8 cellular contexts compared by ENCODE assay signal in genomic region chr14:35403397-35404245, GRCh38. TPM values are rescaled to one million over a fixed set of nuclear protein-coding genes. Genes with fewer than 3 reads are reported as not detected.
A peak's percentile ranks its signal among the peaks of the same experiment; 100 is the strongest.
DNase-seq lines count a peak whose midpoint lies in the region; ATAC-seq, FAIRE-seq and TF ChIP-seq lines count a peak whose summit lies in the region.

No MANE protein-coding gene starts in this region.

- ATAC-seq in HG03354 (IDR thresholded peaks at IDR 0.05; ENCODE audit: poor library complexity, severe bottlenecking, unreplicated experiment) = peak; percentile 54
- peak; percentile 52 to 56 for ATAC-seq in activated CD4-positive, CD25-positive, alpha-beta regulatory T cell treated with anti-CD3 and anti-CD28 coated beads, Interleukin-2, amount 50 U/mL, for 24 hours

- H3K4me3 ChIP-seq in kidney (ENCODE audit: low read length in 2 of 2) = peak overlapping the region; percentile 97 to 98

- H3K9ac ChIP-seq in kidney (ENCODE audit: low read length in 2 of 2) = peak overlapping the region; percentile 95 to 98

- DNase-seq in AML-193 (lab: John Stamatoyannopoulos, UW) (peak; percentile 89 to 92), NCI-H446 (lab: John Stamatoyannopoulos, UW) (peak; percentile 86 to 95), kidney (peak; percentile 99)
- peak; percentile 93 for DNase-seq in central memory CD4-positive, alpha-beta T cell
- DNase-seq in stimulated activated CD4-positive, alpha-beta T cell treated with anti-CD3 and anti-CD28 coated beads, Interleukin-12 subunit alpha, Interleukin-12 subunit beta, amount 100 ng/mL, for 48 hours (ENCODE audit: low read depth in 2 of 3, low spot score in 1 of 3) = peak; percentile 93 to 95 (median 94)

- no peaks in the 10 kb centered on the region for H3K9me3 ChIP-seq in kidney (ENCODE audit: control insufficient read depth in 1 of 2, low read length in 2 of 2)

- no peak for FAIRE-seq in kidney (lab: Jason Lieb, UNC)

- TF ChIP-seq POLR2A in GM19193 (IDR thresholded peaks at IDR 0.05; ENCODE audit: extremely low read depth, insufficient read depth, insufficient read length) = peak; percentile 59

- intact Hi-C loops in kidney (cut with DNase I) = no loop called here

- peak overlapping the region; percentile 98 to 100 for H3K27ac ChIP-seq in kidney (ENCODE audit: low read depth in 2 of 2, low read length in 2 of 2)

- peaks cover 28 to 37% of the 10 kb centered on the region in 2 donors for H3K36me3 ChIP-seq in kidney (ENCODE audit: control insufficient read depth in 1 of 2, insufficient read depth in 2 of 2, low read length in 2 of 2)

- peaks cover 22 to 30% of the 10 kb centered on the region in 2 donors for H3K4me1 ChIP-seq in kidney (ENCODE audit: control insufficient read depth in 1 of 2, insufficient read depth in 1 of 2, low read depth in 1 of 2, low read length in 2 of 2)

- TF ChIP-seq CTCF in kidney (IDR thresholded peaks at IDR 0.05; ENCODE audit: borderline replicate concordance, extremely low read depth, insufficient read depth) = no peak

RNA-seq across cellular contexts. Expression of gene NFKBIA, which starts 0.9 kb away (rescaled TPM):
- total RNA-seq in kidney = 171 TPM
- polyA plus RNA-seq in kidney (ENCODE audit: insufficient read depth, low read depth, low replicate concordance) = 131 TPM

Comparison
In these comparisons a context has a peak if more than half of its experiments do, and no peak if none do; other contexts are left out.
1. Peak in every context shown above with its lines: DNase-seq, ATAC-seq, H3K4me3 ChIP-seq and H3K27ac ChIP-seq.